Comparison of ENCODE assay signal across 25 cellular contexts in the genomic region with DNA sequence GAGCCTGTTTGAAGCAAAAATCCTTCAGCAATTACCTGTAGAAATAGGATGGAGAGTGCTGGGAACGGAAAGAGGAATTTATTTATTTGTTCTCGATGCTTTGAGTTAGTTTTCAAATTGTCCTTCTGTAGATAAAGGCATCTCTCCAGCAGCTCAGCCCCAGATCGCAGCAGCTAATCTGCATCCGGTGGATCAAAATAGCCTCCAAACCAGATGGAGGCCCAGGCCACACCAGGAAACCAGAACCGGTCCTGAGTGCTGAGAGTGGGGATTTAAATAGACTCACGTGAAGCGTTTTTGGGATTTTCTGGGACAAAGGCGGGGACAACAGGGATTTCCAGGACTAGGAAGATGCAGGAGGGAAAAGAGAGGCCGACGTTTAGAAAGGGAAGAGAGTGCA.
"Had no signal": no experiment of that assay in that cellular context is flagged by ENCODE, and none has a peak within 500 bp of the region (broad histone marks: within the 10 kb centered on the region; RNA-seq: fewer than 3 reads in every experiment).

No MANE protein-coding gene starts in this region.

- H3K27me3 ChIP-seq: suprapubic skin, tibial nerve had no signal

- ATAC-seq: activated CD8-positive, alpha-beta T cell treated with anti-CD3 and anti-CD28 coated beads for 36 hours; activated naive CD8-positive, alpha-beta T cell treated with anti-CD3 and anti-CD28 coated beads, Interleukin-2, amount 50 U/mL, for 24 hours; activated T-cell treated with anti-CD3 and anti-CD28 coated beads, Interleukin-2, amount 50 U/mL, for 4 hours; activated T-helper 17 cell treated with anti-CD3 and anti-CD28 coated beads, Interleukin-2, amount 50 U/mL, for 72 hours; esophagus mucosa; left lobe of liver; natural killer cell treated with Interleukin-12 subunit alpha and Interleukin-12 subunit beta and Interleukin-15 and Interleukin-18, amount 100 ng/mL, for 72 hours; stimulated activated effector memory CD8-positive, alpha-beta T cell treated with anti-CD3 and anti-CD28 coated beads, Interleukin-12 subunit alpha, Interleukin-12 subunit beta, amount 100 ng/mL, for 72 hours; stimulated activated naive CD8-positive, alpha-beta T cell treated with anti-CD3 and anti-CD28 coated beads, Interleukin-15, amount 100 ng/mL, for 72 hours had no signal

- H3K9me3 ChIP-seq: neutrophil, suprapubic skin, tibial nerve had no signal

- H3K36me3 ChIP-seq: neutrophil, suprapubic skin, tibial nerve had no signal

- H3K4me3 ChIP-seq: lung, skin epidermis, suprapubic skin, tibial nerve had no signal

- H3K4me1 ChIP-seq: tibial nerve had no signal

- DNase-seq: activated CD4-positive, alpha-beta T cell treated with anti-CD3 and anti-CD28 coated beads, Interleukin-2, amount 10 ng/mL, durations not matched to agents 7 days and 5 days; activated CD4-positive, CD25-positive, alpha-beta regulatory T cell treated with anti-CD3 and anti-CD28 coated beads, Interleukin-2, amount 50 U/mL, for 72 hours; activated CD8-positive, alpha-beta T cell treated with anti-CD3 and anti-CD28 coated beads for 36 hours; activated naive CD8-positive, alpha-beta T cell treated with anti-CD3 and anti-CD28 coated beads, Interleukin-2, amount 50 U/mL, for 24 hours; activated T-cell treated with anti-CD3 and anti-CD28 coated beads, Interleukin-2, amount 50 U/mL, for 4 hours; cerebellar nuclear complex; cortex of kidney; foreskin fibroblast; head of caudate nucleus; hippocampal formation; immature natural killer cell; mesendoderm; stimulated activated CD4-positive, alpha-beta T cell treated with anti-CD3 and anti-CD28 coated beads, Interleukin-12 subunit alpha, Interleukin-12 subunit beta, amount 100 ng/mL, for 4 hours; stimulated activated CD4-positive, alpha-beta T cell treated with anti-CD3 and anti-CD28 coated beads, Interleukin-4, amount 100 ng/mL, for 1 hour; stimulated activated naive CD8-positive, alpha-beta T cell treated with anti-CD3 and anti-CD28 coated beads, Interleukin-15, amount 100 ng/mL, for 72 hours had no signal

- H3K27ac ChIP-seq: neutrophil, skin epidermis, suprapubic skin, tibial nerve had no signal
